8 cellular contexts compared by ENCODE assay signal in genomic region chr6:157667211-157668033, GRCh38.
A peak's percentile ranks its signal among the peaks of the same experiment; 100 is the strongest.
DNase-seq lines count a peak whose midpoint lies in the region; ATAC-seq and TF ChIP-seq lines count a peak whose summit lies in the region.

No MANE protein-coding gene starts in this region.

- DNase-seq in activated CD4-positive, CD25-positive, alpha-beta regulatory T cell treated with anti-CD3 and anti-CD28 coated beads, Interleukin-2, amount 50 U/mL, for 16 hours (ENCODE audit: low read depth, low spot score), result peak; percentile 37
- no peak for DNase-seq in activated CD4-positive, CD25-positive, alpha-beta regulatory T cell treated with anti-CD3 and anti-CD28 coated beads, Interleukin-2, amount 50 U/mL, for 72 hours
- DNase-seq in Karpas-422 (peak; percentile 80), SIG-M5 treated with dmso at 0.1 percent for 504 hours (lab: John Stamatoyannopoulos, UW; ENCODE audit: unreplicated experiment) (peak; percentile 74), heart right ventricle (peak in 1 of 2 donors; percentile 66), retinal pigment epithelial cell (ENCODE audit: low read depth) (no peak)
- peak; percentile 35 for DNase-seq in activated naive CD8-positive, alpha-beta T cell treated with anti-CD3 and anti-CD28 coated beads for 36 hours

- H3K27ac ChIP-seq in Karpas-422 (ENCODE audit: low read length) (no peak overlapping the region), heart right ventricle (no peak overlapping the region)

- no peak overlapping the region for H3K27ac Mint-ChIP-seq in activated naive CD8-positive, alpha-beta T cell treated with anti-CD3 and anti-CD28 coated beads for 36 hours

- ATAC-seq in heart right ventricle, result peak in 4 of 8 donors; percentile 39 to 51 (median 44)
- no peak for ATAC-seq in HG03342 (IDR thresholded peaks at IDR 0.05; ENCODE audit: unreplicated experiment)

- H3K27me3 ChIP-seq in Karpas-422 (ENCODE audit: low read length), result 0 out of 2 replicates have a peak, but pooled peaks cover 2% of the 10 kb centered on the region
- H3K27me3 ChIP-seq in heart right ventricle, result no peaks in the 10 kb centered on the region

- H3K27me3 Mint-ChIP-seq in activated naive CD8-positive, alpha-beta T cell treated with anti-CD3 and anti-CD28 coated beads for 36 hours, result peaks cover 8% of the 10 kb centered on the region

- TF ChIP-seq CTCF in heart right ventricle (IDR thresholded peaks at IDR 0.05) (peak; percentile 74 to 95 (median 88)), retinal pigment epithelial cell (conservative IDR thresholded peaks at IDR 0.05; ENCODE audit: low read depth, low read length) (peak; percentile 96)

- no peaks in the 10 kb centered on the region for H3K79me2 ChIP-seq in Karpas-422 (ENCODE audit: low read length)

- H2AFZ ChIP-seq in Karpas-422 (ENCODE audit: low read length), result no peak overlapping the region

- H3K4me2 ChIP-seq in Karpas-422 (ENCODE audit: low read depth, low read length, poor library complexity, severe bottlenecking), result no peak overlapping the region

- no peaks in the 10 kb centered on the region for H3K36me3 Mint-ChIP-seq in activated naive CD8-positive, alpha-beta T cell treated with anti-CD3 and anti-CD28 coated beads for 36 hours

- no peaks in the 10 kb centered on the region for H3K9me2 ChIP-seq in Karpas-422 (replicated peaks; ENCODE audit: insufficient read depth, low read length)

- H3K4me3 ChIP-seq in Karpas-422 (ENCODE audit: low read length) (no peak overlapping the region), heart right ventricle (no peak overlapping the region), retinal pigment epithelial cell (ENCODE audit: low read length) (no peak overlapping the region)

- no peaks in the 10 kb centered on the region for H3K9me3 Mint-ChIP-seq in activated naive CD8-positive, alpha-beta T cell treated with anti-CD3 and anti-CD28 coated beads for 36 hours

- peak overlapping the region; percentile 7 for H3K4me3 Mint-ChIP-seq in activated naive CD8-positive, alpha-beta T cell treated with anti-CD3 and anti-CD28 coated beads for 36 hours

- H3K4me1 ChIP-seq in Karpas-422 (ENCODE audit: low read length) (no peaks in the 10 kb centered on the region), heart right ventricle (peaks cover 5 to 37% (median 21%) of the 10 kb centered on the region in 9 donors)

- H3K9ac ChIP-seq in Karpas-422 (ENCODE audit: low read length), result no peak overlapping the region

- H3K9me3 ChIP-seq in Karpas-422 (ENCODE audit: low read length), result no peaks in the 10 kb centered on the region
- no peaks in the 10 kb centered on the region for H3K9me3 ChIP-seq in heart right ventricle

- WGBS in heart right ventricle, 2 donors, result 48 to 52% methylated on average over 12 of the region's 12 CpGs

- H4K20me1 ChIP-seq in Karpas-422 (ENCODE audit: insufficient read depth, low read depth, low read length), result no peaks in the 10 kb centered on the region

- intact Hi-C loops in heart right ventricle (cut with DNase I), result loop anchor here in 9 of 10 donors (2.0 to 10.0 kb wide), 10 partner anchors 50 to 355 kb away; partner anchors contain the start of gene ZDHHC14 (in 5 of the 9)

- H3K4me1 Mint-ChIP-seq in activated naive CD8-positive, alpha-beta T cell treated with anti-CD3 and anti-CD28 coated beads for 36 hours, result peaks cover 22% of the 10 kb centered on the region

- no peaks in the 10 kb centered on the region for H3K36me3 ChIP-seq in Karpas-422 (ENCODE audit: insufficient read depth, low read length)
- H3K36me3 ChIP-seq in heart right ventricle, result peaks cover 0 to 21% (median 0%) of the 10 kb centered on the region in 9 donors

Comparison
In these comparisons a context has a peak if more than half of its experiments do, and no peak if none do; other contexts are left out.
1. DNase-seq: peak in activated CD4-positive, CD25-positive, alpha-beta regulatory T cell treated with anti-CD3 and anti-CD28 coated beads, Interleukin-2, amount 50 U/mL, for 16 hours (single experiment), Karpas-422 (single experiment), SIG-M5 treated with dmso at 0.1 percent for 504 hours (single experiment) and activated naive CD8-positive, alpha-beta T cell treated with anti-CD3 and anti-CD28 coated beads for 36 hours (single experiment); none in activated CD4-positive, CD25-positive, alpha-beta regulatory T cell treated with anti-CD3 and anti-CD28 coated beads, Interleukin-2, amount 50 U/mL, for 72 hours (single experiment) and retinal pigment epithelial cell (single experiment).